In genomic region chr14:104723651-104724406, GRCh38 we compare ENCODE assay signal across 2 cellular contexts.
A peak's percentile ranks its signal among the peaks of the same experiment; 100 is the strongest.
TF ChIP-seq lines count a peak whose summit lies in the region.

ADSS1 (plus strand) TSS chr14:104724229; CDS start chr14:104724271, 42 bp downstream.

TF ChIP-seq in A549, 52 proteins besides CTCF, POLR2A, EP300 and RAD21 (continued from another document and continues in another):
- peak; percentile 89; the same call in 1 of the 2 replicates for TF ChIP-seq TFCP2L1 (CRISPR knock-in tag; IDR thresholded peaks at IDR 0.05)
- no peak for TF ChIP-seq KDM5A (IDR thresholded peaks at IDR 0.05)
- no peak for TF ChIP-seq RNF2 (IDR thresholded peaks at IDR 0.05; ENCODE audit: borderline replicate concordance, low read depth)
- no peak for TF ChIP-seq ZNF302 (CRISPR knock-in tag; IDR thresholded peaks at IDR 0.05)
- no peak for TF ChIP-seq E2F6 (IDR thresholded peaks at IDR 0.05; ENCODE audit: borderline replicate concordance, low read depth)
- no peak for TF ChIP-seq ELK1 (IDR thresholded peaks at IDR 0.05; ENCODE audit: low read depth, low read length)
- TF ChIP-seq TP53 (CRISPR knock-in tag; IDR thresholded peaks at IDR 0.05) = no peak; the same call in 1 of the 2 replicates
- TF ChIP-seq HMGXB4 (CRISPR knock-in tag; IDR thresholded peaks at IDR 0.05; ENCODE audit: borderline replicate concordance) = no peak
- TF ChIP-seq CEBPB (IDR thresholded peaks at IDR 0.05) = no peak
- TF ChIP-seq NFE2L2 (conservative IDR thresholded peaks at IDR 0.05; ENCODE audit: low read length) = no peak
- TF ChIP-seq JUNB (IDR thresholded peaks at IDR 0.05) = no peak
- TF ChIP-seq EHF (CRISPR knock-in tag; IDR thresholded peaks at IDR 0.05) = no peak
- TF ChIP-seq PBX3 (IDR thresholded peaks at IDR 0.05) = peak; percentile 78; the same call in 1 of the 2 replicates
- no peak for TF ChIP-seq HDAC2 (IDR thresholded peaks at IDR 0.05)
- TF ChIP-seq RARB (CRISPR knock-in tag; IDR thresholded peaks at IDR 0.05) = no peak
- TF ChIP-seq HOXB13 (CRISPR knock-in tag; IDR thresholded peaks at IDR 0.05; ENCODE audit: low read depth) = no peak
- no peak for TF ChIP-seq FOSL2 (IDR thresholded peaks at IDR 0.05)
- TF ChIP-seq FOSL2 (CRISPR knock-in tag; IDR thresholded peaks at IDR 0.05) = no peak
- peak; percentile 91 for TF ChIP-seq MAFK (IDR thresholded peaks at IDR 0.05; ENCODE audit: partially characterized antibody)
- TF ChIP-seq CHD2 (IDR thresholded peaks at IDR 0.05; ENCODE audit: low read length, partially characterized antibody) = no peak
- TF ChIP-seq EHMT2 (IDR thresholded peaks at IDR 0.05; ENCODE audit: low read depth) = no peak
- TF ChIP-seq REST (IDR thresholded peaks at IDR 0.05) = no peak
- TF ChIP-seq FOXS1 (CRISPR knock-in tag; IDR thresholded peaks at IDR 0.05) = no peak
- peak; percentile 58; the same call in 1 of the 2 replicates for TF ChIP-seq PHF8 (IDR thresholded peaks at IDR 0.05; ENCODE audit: borderline replicate concordance, low read depth)
- TF ChIP-seq BHLHE40 (IDR thresholded peaks at IDR 0.05; ENCODE audit: low read depth, low read length) = no peak

TF ChIP-seq in K562, 482 proteins besides CTCF, POLR2A, EP300 and RAD21 (continued from another document and continues in another):
- no peak; a peak in 1 of 4 replicates for TF ChIP-seq MNT (conservative IDR thresholded peaks at IDR 0.05)
- TF ChIP-seq SMARCA4 (IDR thresholded peaks at IDR 0.05) = 0 out of 2 replicates have a peak, but pooled peaks have one; percentile 26
- TF ChIP-seq CBX1 (IDR thresholded peaks at IDR 0.05; ENCODE audit: low read depth) = no peak
- TF ChIP-seq ZNF395 (CRISPR knock-in tag; IDR thresholded peaks at IDR 0.05) = no peak
- TF ChIP-seq TAF7 (tag; IDR thresholded peaks at IDR 0.05) = no peak
- peak; percentile 34 for TF ChIP-seq SAP30 (IDR thresholded peaks at IDR 0.05; ENCODE audit: borderline replicate concordance, insufficient read depth, low read depth, low read length, poor library complexity, severe bottlenecking)
- TF ChIP-seq CTCFL (IDR thresholded peaks at IDR 0.05; ENCODE audit: borderline replicate concordance, insufficient read depth, low read depth, low read length, poor library complexity, severe bottlenecking) = peak; percentile 68
- TF ChIP-seq POLR2AphosphoS5 (IDR thresholded peaks at IDR 0.05; ENCODE audit: control insufficient read depth, insufficient read depth, low read depth, low read length) = peak; percentile 17; the same call in 1 of the 2 replicates
- peak; percentile 51 for TF ChIP-seq TBP (optimal IDR thresholded peaks at IDR 0.05; ENCODE audit: low read depth, low read length)
- peak; percentile 16; the same call in 1 of the 2 replicates for TF ChIP-seq ARID4B (CRISPR knock-in tag; IDR thresholded peaks at IDR 0.05)
- no peak for TF ChIP-seq CHCHD3 (CRISPR knock-in tag; IDR thresholded peaks at IDR 0.05)
- TF ChIP-seq KDM1A (IDR thresholded peaks at IDR 0.05) = no peak
- TF ChIP-seq E4F1 (CRISPR knock-in tag; IDR thresholded peaks at IDR 0.05; ENCODE audit: borderline replicate concordance) = no peak
- TF ChIP-seq ZNF311 (CRISPR knock-in tag; IDR thresholded peaks at IDR 0.05) = no peak
- TF ChIP-seq ZNF583 (CRISPR knock-in tag; IDR thresholded peaks at IDR 0.05) = no peak
- no peak for TF ChIP-seq ZKSCAN3 (CRISPR knock-in tag; IDR thresholded peaks at IDR 0.05)
- TF ChIP-seq KLF1 (tag; IDR thresholded peaks at IDR 0.05) = no peak
- TF ChIP-seq HDAC2 (IDR thresholded peaks at IDR 0.05) = 0 out of 2 replicates have a peak, but pooled peaks have one; percentile 50
- peak; percentile 59 for TF ChIP-seq VEZF1 (CRISPR knock-in tag; IDR thresholded peaks at IDR 0.05)
- TF ChIP-seq FOSL1 (tag; conservative IDR thresholded peaks at IDR 0.05) = no peak
- 0 out of 2 replicates have a peak, but pooled peaks have one; percentile 26 for TF ChIP-seq ESRRA (IDR thresholded peaks at IDR 0.05; ENCODE audit: borderline replicate concordance, low read depth)
- no peak for TF ChIP-seq MXI1 (IDR thresholded peaks at IDR 0.05; ENCODE audit: low read depth, low read length)
- TF ChIP-seq E2F6 (IDR thresholded peaks at IDR 0.05; ENCODE audit: borderline replicate concordance in 1 of 2, extremely low read depth in 1 of 2, insufficient read depth in 1 of 2, insufficient read length in 1 of 2, low read depth in 1 of 2, low read length in 1 of 2, poor library complexity in 1 of 2, severe bottlenecking in 1 of 2) = peak in 1 of 2 experiments; percentile 21
- TF ChIP-seq KDM5B (IDR thresholded peaks at IDR 0.05; ENCODE audit: insufficient replicate concordance, low read depth, low read length) = peak; percentile 51
- TF ChIP-seq ZNF212 (CRISPR knock-in tag; IDR thresholded peaks at IDR 0.05) = no peak
- no peak for TF ChIP-seq FOXM1 (IDR thresholded peaks at IDR 0.05; ENCODE audit: low read depth)
- no peak for TF ChIP-seq FOXM1 (CRISPR knock-in tag; IDR thresholded peaks at IDR 0.05; ENCODE audit: low read depth)
- peak; percentile 74; the same call in 1 of the 2 replicates for TF ChIP-seq RB1 (IDR thresholded peaks at IDR 0.05; ENCODE audit: low read depth)
- TF ChIP-seq BDP1 (IDR thresholded peaks at IDR 0.05; ENCODE audit: insufficient read depth, insufficient read length) = no peak
- no peak for TF ChIP-seq FUS (optimal IDR thresholded peaks at IDR 0.05; ENCODE audit: low read depth, low read length)
- TF ChIP-seq CAMTA2 (CRISPR knock-in tag; conservative IDR thresholded peaks at IDR 0.05) = no peak
- TF ChIP-seq HEY1 (CRISPR knock-in tag; IDR thresholded peaks at IDR 0.05; ENCODE audit: borderline replicate concordance) = no peak
- no peak for TF ChIP-seq BACH1 (tag; IDR thresholded peaks at IDR 0.05)
- peak; percentile 29 to 79 for TF ChIP-seq MAZ (CRISPR knock-in tag; conservative IDR thresholded peaks at IDR 0.05 in 1 of 2, IDR thresholded peaks at IDR 0.05 in 1 of 2)
- TF ChIP-seq UBTF (IDR thresholded peaks at IDR 0.05; ENCODE audit: borderline replicate concordance in 1 of 2, low read depth in 2 of 2, low read length in 2 of 2) = 0 out of 4 replicates have a peak, but pooled peaks of 1 of the 2 experiments have one; percentile 39
- no peak for TF ChIP-seq BRD4 (IDR thresholded peaks at IDR 0.05)
